In genomic region chr2:126776701-126777619, GRCh38 we compare ENCODE assay signal across 8 cellular contexts.
DNase-seq lines count a peak whose midpoint lies in the region; ATAC-seq and TF ChIP-seq lines count a peak whose summit lies in the region.

No MANE protein-coding gene starts in this region.

- H2AFZ ChIP-seq in GM23338 (peak overlapping the region; percentile 99), Karpas-422 (ENCODE audit: low read length) (peak overlapping the region; percentile 79)

- H3K27ac Mint-ChIP-seq in GM23338 (no peak overlapping the region), T-cell (peak overlapping the region; percentile 88 to 95), type B pancreatic cell (peak overlapping the region; percentile 85)

- intact Hi-C loops in adrenal gland (cut with DNase I) (loop anchor here (5.0 to 10.0 kb wide), 3 partner anchors 142 to 532 kb away; no protein-coding TSS in a partner anchor), heart right ventricle (cut with DNase I) (loop anchor here (1.0 to 10.0 kb wide), 13 partner anchors 112 to 1032 kb away; partner anchors contain the start of gene GYPC (in 5 of the 10))

- CTCF ChIA-PET in T-cell (lab: Charles Lee): interaction anchor here (0.6 to 7.8 kb wide), 25 partner anchors 8 to 1906 kb away, joined by 3 to 103 read pairs (median 4); no protein-coding TSS in a partner anchor

- DNase-seq in G401 (ENCODE audit: low spot score): peak; percentile 39
- peak; percentile 86 for DNase-seq in GM23338 (ENCODE audit: low spot score)
- DNase-seq in Karpas-422: peak; percentile 89
- peak; percentile 46 to 86 (median 77) for DNase-seq in T-cell
- DNase-seq in adrenal gland: peak; percentile 68 to 91 (median 84)
- DNase-seq in heart right ventricle: peak; percentile 79 to 87
- DNase-seq in pons (ENCODE audit: low spot score): peak; percentile 78
- DNase-seq in type B pancreatic cell (ENCODE audit: extremely low spot score, unreplicated experiment): peak; percentile 89

- no peaks in the 10 kb centered on the region for H4K20me1 ChIP-seq in GM23338 (replicated peaks; ENCODE audit: insufficient read depth)
- H4K20me1 ChIP-seq in Karpas-422 (ENCODE audit: insufficient read depth, low read depth, low read length): no peaks in the 10 kb centered on the region

- H3K27me3 Mint-ChIP-seq in GM23338 (ENCODE audit: insufficient read depth, low read depth, poor library complexity) (peaks cover 17% of the 10 kb centered on the region), T-cell (peaks cover 7 to 8% of the 10 kb centered on the region in 2 donors), type B pancreatic cell (peaks cover 59% of the 10 kb centered on the region)

- 0 to 1% (median 1%) methylated on average over 22 to 66 of the region's 66 CpGs for WGBS in adrenal gland, 4 donors
- WGBS in heart right ventricle, 2 donors: 1 to 2% methylated on average over 64 to 66 of the region's 66 CpGs

- no peak for TF ChIP-seq POLR2A in adrenal gland (IDR thresholded peaks at IDR 0.05)

- no peaks in the 10 kb centered on the region for H3K9me3 ChIP-seq in Karpas-422 (ENCODE audit: low read length)
- no peaks in the 10 kb centered on the region for H3K9me3 ChIP-seq in adrenal gland (replicated peaks in 1 of 3)
- H3K9me3 ChIP-seq in heart right ventricle: no peaks in the 10 kb centered on the region

- H3K79me2 ChIP-seq in GM23338 (replicated peaks; ENCODE audit: insufficient read depth) (no peaks in the 10 kb centered on the region), Karpas-422 (ENCODE audit: low read length) (no peaks in the 10 kb centered on the region)

- peak; percentile 86 for ATAC-seq in GM23338
- peak; percentile 85 to 89 (median 88) for ATAC-seq in T-cell (replicated peaks in 1 of 4)
- peak; percentile 90 to 97 (median 94) for ATAC-seq in heart right ventricle

- H3K4me3 ChIP-seq in GM23338: peak overlapping the region; percentile 88
- H3K4me3 ChIP-seq in Karpas-422 (ENCODE audit: low read length): peak overlapping the region; percentile 64
- peak overlapping the region in 2 of 4 donors; percentile 39 to 75 for H3K4me3 ChIP-seq in adrenal gland
- H3K4me3 ChIP-seq in heart right ventricle: peak overlapping the region; percentile 36 to 79 (median 68)

- H3K9me2 ChIP-seq in GM23338 (ENCODE audit: insufficient read depth) (no peaks in the 10 kb centered on the region), Karpas-422 (replicated peaks; ENCODE audit: insufficient read depth, low read length) (no peaks in the 10 kb centered on the region)

- H3K9me3 Mint-ChIP-seq in GM23338 (no peaks in the 10 kb centered on the region; the same call in 2 of the 3 replicates), T-cell (no peaks in the 10 kb centered on the region), type B pancreatic cell (no peaks in the 10 kb centered on the region)

- H3K36me3 Mint-ChIP-seq in GM23338 (ENCODE audit: low read depth) (no peaks in the 10 kb centered on the region; the same call in 2 of the 3 replicates), T-cell (no peaks in the 10 kb centered on the region), type B pancreatic cell (no peaks in the 10 kb centered on the region)

- H3K4me3 Mint-ChIP-seq in GM23338: peak overlapping the region; percentile 89
- H3K4me3 Mint-ChIP-seq in T-cell: peak overlapping the region; percentile 92 to 93 (median 93)
- H3K4me3 Mint-ChIP-seq in type B pancreatic cell: peak overlapping the region; percentile 94

- H3K4me2 ChIP-seq in GM23338 (peak overlapping the region; percentile 98), Karpas-422 (ENCODE audit: low read depth, low read length, poor library complexity, severe bottlenecking) (peak overlapping the region; percentile 89)

- TF ChIP-seq CTCF in GM23338 (conservative IDR thresholded peaks at IDR 0.05; ENCODE audit: low read depth in 2 of 2) (peak; percentile 92 to 95), adrenal gland (IDR thresholded peaks at IDR 0.05) (peak; percentile 88 to 97 (median 96)), heart right ventricle (IDR thresholded peaks at IDR 0.05) (peak; percentile 87 to 98 (median 96)), type B pancreatic cell (conservative IDR thresholded peaks at IDR 0.05) (peak; percentile 97)

- POLR2A ChIA-PET in T-cell (lab: Charles Lee): no interaction called here

- H3K27ac ChIP-seq in GM23338 (ENCODE audit: low read depth) (no peak overlapping the region), Karpas-422 (ENCODE audit: low read length) (no peak overlapping the region), adrenal gland (peak overlapping the region in 3 of 5 donors; percentile 29 to 74 (median 54)), heart right ventricle (peak overlapping the region; percentile 34 to 89 (median 76))

- H3F3A ChIP-seq in GM23338 (replicated peaks; ENCODE audit: low read depth): no peaks in the 10 kb centered on the region

- peak overlapping the region; percentile 52 for H3K9ac ChIP-seq in Karpas-422 (ENCODE audit: low read length)

- H3K4me1 Mint-ChIP-seq in GM23338 (peaks cover 8% of the 10 kb centered on the region; the same call in 2 of the 3 replicates), T-cell (peaks cover 17 to 21% (median 17%) of the 10 kb centered on the region in 3 donors), type B pancreatic cell (ENCODE audit: unreplicated experiment) (peaks cover 24% of the 10 kb centered on the region)

- H3K4me1 ChIP-seq in GM23338 (ENCODE audit: insufficient read depth) (no peaks in the 10 kb centered on the region), Karpas-422 (ENCODE audit: low read length) (peaks cover 7% of the 10 kb centered on the region), adrenal gland (replicated peaks in 1 of 2) (no peaks in the 10 kb centered on the region), heart right ventricle (peaks cover 0 to 11% (median 0%) of the 10 kb centered on the region in 9 donors)

- H3K27me3 ChIP-seq in GM23338 (ENCODE audit: insufficient read depth): peaks cover 5% of the 10 kb centered on the region; the same call in 1 of the 2 replicates
- no peaks in the 10 kb centered on the region for H3K27me3 ChIP-seq in Karpas-422 (ENCODE audit: low read length)
- no peaks in the 10 kb centered on the region for H3K27me3 ChIP-seq in adrenal gland
- peaks cover 0 to 29% (median 3%) of the 10 kb centered on the region in 7 donors for H3K27me3 ChIP-seq in heart right ventricle

- in situ Hi-C loops in G401 (cut with HindIII; ENCODE audit: low sequenced_read_pairs): no loop called here

- H3K36me3 ChIP-seq in GM23338 (ENCODE audit: insufficient read depth) (no peaks in the 10 kb centered on the region), Karpas-422 (ENCODE audit: insufficient read depth, low read length) (no peaks in the 10 kb centered on the region), adrenal gland (replicated peaks in 1 of 2) (no peaks in the 10 kb centered on the region), heart right ventricle (no peaks in the 10 kb centered on the region)

TF ChIP-seq in GM23338, 12 proteins besides CTCF, POLR2A, EP300 and RAD21 (continues in another document):
- TF ChIP-seq POLR2AphosphoS5 (IDR thresholded peaks at IDR 0.05; ENCODE audit: low read depth): 0 out of 2 replicates have a peak, but pooled peaks have one; percentile 20
- TF ChIP-seq NANOG (IDR thresholded peaks at IDR 0.05; ENCODE audit: borderline replicate concordance): no peak
- no peak for TF ChIP-seq ZNF114 (CRISPR knock-in tag; IDR thresholded peaks at IDR 0.05)
- no peak for TF ChIP-seq STAT1 (IDR thresholded peaks at IDR 0.05; ENCODE audit: unreplicated experiment)
- TF ChIP-seq ETS1 (IDR thresholded peaks at IDR 0.05): peak; percentile 34; the same call in 1 of the 2 replicates
- TF ChIP-seq JUNB (IDR thresholded peaks at IDR 0.05; ENCODE audit: unreplicated experiment): no peak
- TF ChIP-seq REST (IDR thresholded peaks at IDR 0.05; ENCODE audit: unreplicated experiment): no peak
- no peak for TF ChIP-seq EZH2phosphoT487 (IDR thresholded peaks at IDR 0.05; ENCODE audit: unreplicated experiment)

Comparison
In these comparisons a context has a peak if more than half of its experiments do, and no peak if none do; other contexts are left out.
1. DNase-seq: peak in every context shown above with its lines; median percentile 89 in Karpas-422; 89 in type B pancreatic cell; 86 in GM23338; 84 in adrenal gland; 83 in heart right ventricle; 78 in pons; 77 in T-cell; 39 in G401.
2. H3K27ac ChIP-seq: peak in adrenal gland (3 of 5) and heart right ventricle (10 of 10); none in GM23338 (single experiment) and Karpas-422 (single experiment).
3. Peak in every context shown above with its lines, with median percentiles within 50 percentile points of each other: ATAC-seq, H3K4me3 Mint-ChIP-seq and CTCF ChIP-seq.